In the genomic region with DNA sequence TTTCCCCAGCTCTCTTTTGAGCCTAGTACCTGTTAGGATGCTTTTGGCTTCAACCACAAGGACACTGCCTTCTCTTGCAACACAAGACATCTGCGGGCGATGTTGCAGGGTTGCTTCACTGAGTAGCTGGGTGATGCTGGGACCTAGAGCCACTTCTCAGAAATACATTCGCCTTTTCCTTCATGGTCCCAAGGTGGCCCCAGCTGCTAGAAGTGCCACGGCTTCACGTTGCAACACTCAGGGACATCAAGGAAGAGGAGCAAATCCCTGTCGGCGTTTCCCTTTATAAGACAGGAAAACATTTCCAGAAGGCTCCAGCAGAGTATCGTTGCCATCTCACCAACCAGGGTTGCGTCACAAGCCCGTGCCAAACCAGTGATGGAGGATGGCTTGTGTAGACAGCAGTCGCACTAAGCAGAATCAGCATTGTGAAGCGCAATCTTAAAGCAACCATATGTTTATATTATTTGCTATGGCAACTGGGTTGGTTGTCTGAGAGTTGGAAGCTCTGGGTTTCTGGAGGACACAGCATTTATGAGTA, we compare ENCODE assay signal across 1 cellular context.
TF ChIP-seq lines count a peak whose summit lies in the region.

No MANE protein-coding gene starts in this region.

TF ChIP-seq in IMR-90, 13 proteins besides CTCF, POLR2A, EP300 and RAD21 (continued from another document):
- TF ChIP-seq RFX5 (IDR thresholded peaks at IDR 0.05; ENCODE audit: low read depth, low read length), result no peak
